Comparison of ENCODE assay signal across 9 cellular contexts in the genomic region with DNA sequence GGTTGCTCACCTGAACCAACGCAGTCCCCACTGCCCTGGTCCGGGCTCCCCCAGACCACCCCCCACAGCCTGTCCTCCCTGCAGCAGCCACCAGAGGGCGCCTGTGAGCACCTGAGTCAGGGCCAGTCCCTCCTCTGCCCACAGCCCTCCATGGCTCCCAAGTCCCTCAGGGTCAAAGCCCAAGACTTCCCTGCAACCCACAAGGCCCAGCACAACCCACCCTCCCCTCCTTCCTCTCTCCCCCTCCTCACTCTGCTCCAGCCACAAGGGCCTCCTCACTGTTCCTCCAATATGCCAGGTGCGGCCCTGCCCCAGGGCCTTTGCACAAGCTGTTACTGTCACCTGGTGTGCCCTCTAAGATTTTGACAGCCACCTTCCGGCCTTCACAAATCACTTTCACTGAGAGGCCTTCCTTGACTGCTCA. TPM values are rescaled to one million over a fixed set of nuclear protein-coding genes. Genes with fewer than 3 reads are reported as not detected.
A peak's percentile ranks its signal among the peaks of the same experiment; 100 is the strongest.
DNase-seq lines count a peak whose midpoint lies in the region; ATAC-seq and TF ChIP-seq lines count a peak whose summit lies in the region.
"Had no signal": no experiment of that assay in that cellular context is flagged by ENCODE, and none has a peak within 500 bp of the region (broad histone marks: within the 10 kb centered on the region; RNA-seq: fewer than 3 reads in every experiment).

No MANE protein-coding gene starts in this region.

- H3K4me1 Mint-ChIP-seq in progenitor cell of endocrine pancreas (ENCODE audit: low read depth) = no peaks in the 10 kb centered on the region

- H3K4me3 ChIP-seq in H7 (ENCODE audit: insufficient read depth, low read depth, low read length) = no peak overlapping the region
- H3K4me3 ChIP-seq in coronary artery = no peak overlapping the region

- peaks cover 10% of the 10 kb centered on the region for H3K27me3 Mint-ChIP-seq in progenitor cell of endocrine pancreas

- H3K36me3 Mint-ChIP-seq in progenitor cell of endocrine pancreas (ENCODE audit: insufficient read depth) = no peaks in the 10 kb centered on the region

- peak overlapping the region in 1 of 2 donors; percentile 40 for H3K27ac ChIP-seq in coronary artery

- H3K9me3 Mint-ChIP-seq in progenitor cell of endocrine pancreas (ENCODE audit: low read depth) = no peaks in the 10 kb centered on the region

- H3K4me3 Mint-ChIP-seq in progenitor cell of endocrine pancreas (ENCODE audit: low read depth) = no peak overlapping the region

- ATAC-seq in HG03354 (IDR thresholded peaks at IDR 0.05; ENCODE audit: poor library complexity, severe bottlenecking, unreplicated experiment) = no peak
- ATAC-seq in HG02840 (IDR thresholded peaks at IDR 0.05; ENCODE audit: low FRiP score, unreplicated experiment) = no peak
- no peak for ATAC-seq in HG02884 (IDR thresholded peaks at IDR 0.05; ENCODE audit: unreplicated experiment)

- H3K27me3 ChIP-seq in H7 (ENCODE audit: control insufficient read depth, insufficient read depth, low read length) = no peaks in the 10 kb centered on the region; the same call in 1 of the 2 replicates

- peak; percentile 92 for DNase-seq in H7
- DNase-seq in activated CD4-positive, alpha-beta T cell treated with anti-CD3 and anti-CD28 coated beads for 24 hours (ENCODE audit: low read depth in 2 of 2) = peak; percentile 61 to 64
- no peak for DNase-seq in coronary artery (ENCODE audit: low spot score)
- peak; percentile 43 for DNase-seq in progenitor cell of endocrine pancreas (ENCODE audit: low spot score, unreplicated experiment)
- no peak for DNase-seq in NCI-H526 treated with DMSO at 0.1 percent for 48 hours (lab: John Stamatoyannopoulos, UW)

- TF ChIP-seq CTCF in coronary artery (IDR thresholded peaks at IDR 0.05) = peak; percentile 31
- peak; percentile 63 for TF ChIP-seq CTCF in progenitor cell of endocrine pancreas (IDR thresholded peaks at IDR 0.05; ENCODE audit: unreplicated experiment)

- no peaks in the 10 kb centered on the region for H3K36me3 ChIP-seq in H7 (replicated peaks; ENCODE audit: control insufficient read depth, insufficient read depth, low read length)

- H3K27ac Mint-ChIP-seq in progenitor cell of endocrine pancreas = no peak overlapping the region

RNA-seq across cellular contexts. Expression of a gene that starts 10.9 kb away (rescaled TPM):
- total RNA-seq in H7 (2014; rRNA removed; shearing (Covaris generic)) = not detected in 2 replicates
- total RNA-seq in progenitor cell of endocrine pancreas = not detected in 2 replicates

RNA-seq across cellular contexts. Expression of a gene that starts 31.9 kb away (rescaled TPM):
- not detected in 2 replicates for total RNA-seq in H7 (2014; rRNA removed; shearing (Covaris generic))
- total RNA-seq in progenitor cell of endocrine pancreas = not detected in 2 replicates
- total RNA-seq: RPMI7951 had no signal

RNA-seq across cellular contexts. Expression of a gene that starts 39.0 kb away (rescaled TPM):
- 68.2 and 82.8 TPM in 2 replicates for total RNA-seq in H7 (2014; rRNA removed; shearing (Covaris generic))
- 54.6 and 57.7 TPM in 2 replicates for total RNA-seq in progenitor cell of endocrine pancreas

RNA-seq across cellular contexts. Expression of a gene that starts 52.5 kb away (rescaled TPM):
- 30.0 and 35.0 TPM in 2 replicates for total RNA-seq in H7 (2014; rRNA removed; shearing (Covaris generic))
- 37.9 and 39.5 TPM in 2 replicates for total RNA-seq in progenitor cell of endocrine pancreas

Comparison
In these comparisons a context has a peak if more than half of its experiments do, and no peak if none do; other contexts are left out.
1. DNase-seq: peak in H7 (single experiment), activated CD4-positive, alpha-beta T cell treated with anti-CD3 and anti-CD28 coated beads for 24 hours (2 of 2) and progenitor cell of endocrine pancreas (single experiment); none in coronary artery (single experiment) and NCI-H526 treated with DMSO at 0.1 percent for 48 hours (single experiment).